In the genomic region with DNA sequence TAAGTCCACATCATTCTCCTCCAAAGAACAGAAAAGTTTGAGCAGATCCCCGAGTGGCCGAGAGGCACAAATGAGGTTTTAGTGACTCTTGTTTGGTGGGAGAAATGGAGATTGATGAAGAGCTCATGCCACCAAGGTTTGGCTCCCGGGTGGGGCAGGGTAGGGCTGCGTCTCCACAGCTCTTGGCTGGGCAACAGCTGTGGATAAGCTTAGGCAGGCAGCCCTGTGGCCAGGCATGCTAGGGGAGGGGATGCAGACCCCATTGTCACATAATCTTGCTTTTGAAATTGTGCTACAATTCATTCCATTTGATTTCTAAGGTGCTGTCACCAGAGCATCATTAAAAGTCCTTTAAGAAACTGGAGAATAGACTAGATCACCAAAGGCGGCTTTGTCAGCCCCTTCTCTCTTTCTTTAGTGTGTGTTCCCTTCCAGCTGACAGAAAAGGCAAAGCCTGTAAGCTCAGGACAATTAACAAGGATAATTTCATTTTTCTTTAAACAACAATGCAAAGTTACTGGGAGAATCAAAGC, we compare ENCODE assay signal across 23 cellular contexts.
"Had no signal": no experiment of that assay in that cellular context is flagged by ENCODE, and none has a peak within 500 bp of the region (broad histone marks: within the 10 kb centered on the region; RNA-seq: fewer than 3 reads in every experiment).

No MANE protein-coding gene starts in this region.

- H3K36me3 ChIP-seq: breast epithelium had no signal

- H3K27ac ChIP-seq: breast epithelium, SK-N-MC, VCaP had no signal

- DNase-seq: activated CD4-positive, alpha-beta memory T cell treated with anti-CD3 and anti-CD28 coated beads for 36 hours; activated CD4-positive, alpha-beta T cell treated with anti-CD3 and anti-CD28 coated beads, Interleukin-2, amount 10 ng/mL, durations not matched to agents 7 days and 5 days; activated CD4-positive, CD25-positive, alpha-beta regulatory T cell; activated CD8-positive, alpha-beta memory T cell treated with anti-CD3 and anti-CD28 coated beads for 24 hours; activated gamma-delta T cell; activated naive CD4-positive, alpha-beta T cell treated with anti-CD3 and anti-CD28 coated beads for 36 hours; activated T-cell treated with anti-CD3 and anti-CD28 coated beads, Interleukin-2, amount 50 U/mL, for 48 hours; Karpas-422; MM.1S; NCI-H1105; NCI-H187; NCI-H2081 treated with DMSO at 0.1 percent for 48 hours; NCI-H2171; NCI-H748 treated with DMSO at 0.1 percent for 48 hours; SIG-M5; T-helper 2 cell had no signal

- H3K27me3 ChIP-seq: breast epithelium had no signal

- H3K4me3 ChIP-seq: breast epithelium, K562, SK-N-MC had no signal

- H3K27me3 Mint-ChIP-seq: activated CD4-positive, alpha-beta memory T cell treated with anti-CD3 and anti-CD28 coated beads for 36 hours; activated CD4-positive, alpha-beta T cell treated with anti-CD3 and anti-CD28 coated beads, Interleukin-2, amount 10 ng/mL, durations not matched to agents 7 days and 5 days had no signal

- H3K27ac Mint-ChIP-seq: activated CD4-positive, alpha-beta memory T cell treated with anti-CD3 and anti-CD28 coated beads for 36 hours; activated CD4-positive, alpha-beta T cell treated with anti-CD3 and anti-CD28 coated beads, Interleukin-2, amount 10 ng/mL, durations not matched to agents 7 days and 5 days; activated naive CD4-positive, alpha-beta T cell treated with anti-CD3 and anti-CD28 coated beads for 36 hours; activated naive CD8-positive, alpha-beta T cell; activated T-helper 17 cell treated with anti-CD3 and anti-CD28 coated beads, Interleukin-2, amount 50 U/mL, for 72 hours; T-cell had no signal

- H3K4me1 Mint-ChIP-seq: activated CD4-positive, alpha-beta T cell treated with anti-CD3 and anti-CD28 coated beads, Interleukin-2, amount 10 ng/mL, durations not matched to agents 7 days and 5 days; activated T-helper 17 cell treated with anti-CD3 and anti-CD28 coated beads, Interleukin-2, amount 50 U/mL, for 72 hours; T-cell had no signal

- H3K36me3 Mint-ChIP-seq: activated CD4-positive, alpha-beta memory T cell treated with anti-CD3 and anti-CD28 coated beads for 36 hours; activated naive CD8-positive, alpha-beta T cell; T-cell had no signal

- FAIRE-seq: K562 had no signal

- H3K4me3 Mint-ChIP-seq: activated CD4-positive, alpha-beta memory T cell treated with anti-CD3 and anti-CD28 coated beads for 36 hours; activated CD4-positive, alpha-beta T cell treated with anti-CD3 and anti-CD28 coated beads, Interleukin-2, amount 10 ng/mL, durations not matched to agents 7 days and 5 days; activated naive CD4-positive, alpha-beta T cell treated with anti-CD3 and anti-CD28 coated beads for 36 hours; activated naive CD8-positive, alpha-beta T cell; activated T-helper 17 cell treated with anti-CD3 and anti-CD28 coated beads, Interleukin-2, amount 50 U/mL, for 72 hours; T-cell had no signal

- H3K4me1 ChIP-seq: breast epithelium had no signal

- H3K9me3 Mint-ChIP-seq: activated CD4-positive, alpha-beta memory T cell treated with anti-CD3 and anti-CD28 coated beads for 36 hours; activated CD4-positive, alpha-beta T cell treated with anti-CD3 and anti-CD28 coated beads, Interleukin-2, amount 10 ng/mL, durations not matched to agents 7 days and 5 days had no signal

- H3K9me3 ChIP-seq: breast epithelium had no signal
